1 cellular context compared by ENCODE assay signal in genomic region chr10:119659951-119660350, GRCh38.
A peak's percentile ranks its signal among the peaks of the same experiment; 100 is the strongest.
TF ChIP-seq lines count a peak whose summit lies in the region.

No MANE protein-coding gene starts in this region.

TF ChIP-seq in HepG2, 621 proteins besides CTCF, POLR2A, EP300 and RAD21 (continues in another document):
- TF ChIP-seq CENPT (CRISPR knock-in tag; IDR thresholded peaks at IDR 0.05; ENCODE audit: low read depth) (no peak), ZSCAN5A (CRISPR knock-in tag; IDR thresholded peaks at IDR 0.05; ENCODE audit: borderline replicate concordance) (no peak), JARID2 (CRISPR knock-in tag; IDR thresholded peaks at IDR 0.05; ENCODE audit: insufficient replicate concordance) (no peak), LCORL (IDR thresholded peaks at IDR 0.05) (no peak), LCORL (CRISPR knock-in tag; IDR thresholded peaks at IDR 0.05) (no peak), NR2F2 (IDR thresholded peaks at IDR 0.05; ENCODE audit: borderline replicate concordance, low read depth) (no peak), TEAD3 (CRISPR knock-in tag; optimal IDR thresholded peaks at IDR 0.05; ENCODE audit: borderline replicate concordance) (no peak), ZFP36L2 (CRISPR knock-in tag; IDR thresholded peaks at IDR 0.05) (no peak), ZNF274 (CRISPR knock-in tag; IDR thresholded peaks at IDR 0.05) (no peak), E2F1 (CRISPR knock-in tag; IDR thresholded peaks at IDR 0.05) (no peak), ZNF138 (CRISPR knock-in tag; IDR thresholded peaks at IDR 0.05; ENCODE audit: low read depth) (no peak), FOXA1 (IDR thresholded peaks at IDR 0.05) (no peak), FOXA1 (CRISPR knock-in tag; IDR thresholded peaks at IDR 0.05) (no peak), ZNF225 (CRISPR knock-in tag; IDR thresholded peaks at IDR 0.05) (no peak), MAFF (IDR thresholded peaks at IDR 0.05; ENCODE audit: low read depth, low read length) (peak; percentile 41; the same call in 1 of the 2 replicates), NRL (CRISPR knock-in tag; IDR thresholded peaks at IDR 0.05; ENCODE audit: borderline replicate concordance) (no peak), ZNF460 (CRISPR knock-in tag; IDR thresholded peaks at IDR 0.05; ENCODE audit: borderline replicate concordance) (no peak), TBP (CRISPR knock-in tag; IDR thresholded peaks at IDR 0.05) (no peak), MAFK (conservative IDR thresholded peaks at IDR 0.05 in 1 of 2, IDR thresholded peaks at IDR 0.05 in 1 of 2; ENCODE audit: low read length in 2 of 2) (peak; percentile 19 to 44; a peak in 3 of 4 replicates), REST (IDR thresholded peaks at IDR 0.05; ENCODE audit: borderline replicate concordance in 1 of 2, low read depth in 1 of 2, low read length in 2 of 2) (no peak), NKX3-1 (CRISPR knock-in tag; IDR thresholded peaks at IDR 0.05) (no peak)
- TF ChIP-seq, protein P1, sequence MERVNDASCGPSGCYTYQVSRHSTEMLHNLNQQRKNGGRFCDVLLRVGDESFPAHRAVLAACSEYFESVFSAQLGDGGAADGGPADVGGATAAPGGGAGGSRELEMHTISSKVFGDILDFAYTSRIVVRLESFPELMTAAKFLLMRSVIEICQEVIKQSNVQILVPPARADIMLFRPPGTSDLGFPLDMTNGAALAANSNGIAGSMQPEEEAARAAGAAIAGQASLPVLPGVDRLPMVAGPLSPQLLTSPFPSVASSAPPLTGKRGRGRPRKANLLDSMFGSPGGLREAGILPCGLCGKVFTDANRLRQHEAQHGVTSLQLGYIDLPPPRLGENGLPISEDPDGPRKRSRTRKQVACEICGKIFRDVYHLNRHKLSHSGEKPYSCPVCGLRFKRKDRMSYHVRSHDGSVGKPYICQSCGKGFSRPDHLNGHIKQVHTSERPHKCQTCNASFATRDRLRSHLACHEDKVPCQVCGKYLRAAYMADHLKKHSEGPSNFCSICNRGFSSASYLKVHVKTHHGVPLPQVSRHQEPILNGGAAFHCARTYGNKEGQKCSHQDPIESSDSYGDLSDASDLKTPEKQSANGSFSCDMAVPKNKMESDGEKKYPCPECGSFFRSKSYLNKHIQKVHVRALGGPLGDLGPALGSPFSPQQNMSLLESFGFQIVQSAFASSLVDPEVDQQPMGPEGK (CRISPR knock-in tag; IDR thresholded peaks at IDR 0.05) = 0 out of 2 replicates have a peak, but pooled peaks have one; percentile 26
- TF ChIP-seq, protein P2, sequence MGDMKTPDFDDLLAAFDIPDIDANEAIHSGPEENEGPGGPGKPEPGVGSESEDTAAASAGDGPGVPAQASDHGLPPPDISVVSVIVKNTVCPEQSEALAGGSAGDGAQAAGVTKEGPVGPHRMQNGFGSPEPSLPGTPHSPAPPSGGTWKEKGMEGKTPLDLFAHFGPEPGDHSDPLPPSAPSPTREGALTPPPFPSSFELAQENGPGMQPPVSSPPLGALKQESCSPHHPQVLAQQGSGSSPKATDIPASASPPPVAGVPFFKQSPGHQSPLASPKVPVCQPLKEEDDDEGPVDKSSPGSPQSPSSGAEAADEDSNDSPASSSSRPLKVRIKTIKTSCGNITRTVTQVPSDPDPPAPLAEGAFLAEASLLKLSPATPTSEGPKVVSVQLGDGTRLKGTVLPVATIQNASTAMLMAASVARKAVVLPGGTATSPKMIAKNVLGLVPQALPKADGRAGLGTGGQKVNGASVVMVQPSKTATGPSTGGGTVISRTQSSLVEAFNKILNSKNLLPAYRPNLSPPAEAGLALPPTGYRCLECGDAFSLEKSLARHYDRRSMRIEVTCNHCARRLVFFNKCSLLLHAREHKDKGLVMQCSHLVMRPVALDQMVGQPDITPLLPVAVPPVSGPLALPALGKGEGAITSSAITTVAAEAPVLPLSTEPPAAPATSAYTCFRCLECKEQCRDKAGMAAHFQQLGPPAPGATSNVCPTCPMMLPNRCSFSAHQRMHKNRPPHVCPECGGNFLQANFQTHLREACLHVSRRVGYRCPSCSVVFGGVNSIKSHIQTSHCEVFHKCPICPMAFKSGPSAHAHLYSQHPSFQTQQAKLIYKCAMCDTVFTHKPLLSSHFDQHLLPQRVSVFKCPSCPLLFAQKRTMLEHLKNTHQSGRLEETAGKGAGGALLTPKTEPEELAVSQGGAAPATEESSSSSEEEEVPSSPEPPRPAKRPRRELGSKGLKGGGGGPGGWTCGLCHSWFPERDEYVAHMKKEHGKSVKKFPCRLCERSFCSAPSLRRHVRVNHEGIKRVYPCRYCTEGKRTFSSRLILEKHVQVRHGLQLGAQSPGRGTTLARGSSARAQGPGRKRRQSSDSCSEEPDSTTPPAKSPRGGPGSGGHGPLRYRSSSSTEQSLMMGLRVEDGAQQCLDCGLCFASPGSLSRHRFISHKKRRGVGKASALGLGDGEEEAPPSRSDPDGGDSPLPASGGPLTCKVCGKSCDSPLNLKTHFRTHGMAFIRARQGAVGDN (CRISPR knock-in tag; IDR thresholded peaks at IDR 0.05) = peak; percentile 55
- TF ChIP-seq, protein P3, sequence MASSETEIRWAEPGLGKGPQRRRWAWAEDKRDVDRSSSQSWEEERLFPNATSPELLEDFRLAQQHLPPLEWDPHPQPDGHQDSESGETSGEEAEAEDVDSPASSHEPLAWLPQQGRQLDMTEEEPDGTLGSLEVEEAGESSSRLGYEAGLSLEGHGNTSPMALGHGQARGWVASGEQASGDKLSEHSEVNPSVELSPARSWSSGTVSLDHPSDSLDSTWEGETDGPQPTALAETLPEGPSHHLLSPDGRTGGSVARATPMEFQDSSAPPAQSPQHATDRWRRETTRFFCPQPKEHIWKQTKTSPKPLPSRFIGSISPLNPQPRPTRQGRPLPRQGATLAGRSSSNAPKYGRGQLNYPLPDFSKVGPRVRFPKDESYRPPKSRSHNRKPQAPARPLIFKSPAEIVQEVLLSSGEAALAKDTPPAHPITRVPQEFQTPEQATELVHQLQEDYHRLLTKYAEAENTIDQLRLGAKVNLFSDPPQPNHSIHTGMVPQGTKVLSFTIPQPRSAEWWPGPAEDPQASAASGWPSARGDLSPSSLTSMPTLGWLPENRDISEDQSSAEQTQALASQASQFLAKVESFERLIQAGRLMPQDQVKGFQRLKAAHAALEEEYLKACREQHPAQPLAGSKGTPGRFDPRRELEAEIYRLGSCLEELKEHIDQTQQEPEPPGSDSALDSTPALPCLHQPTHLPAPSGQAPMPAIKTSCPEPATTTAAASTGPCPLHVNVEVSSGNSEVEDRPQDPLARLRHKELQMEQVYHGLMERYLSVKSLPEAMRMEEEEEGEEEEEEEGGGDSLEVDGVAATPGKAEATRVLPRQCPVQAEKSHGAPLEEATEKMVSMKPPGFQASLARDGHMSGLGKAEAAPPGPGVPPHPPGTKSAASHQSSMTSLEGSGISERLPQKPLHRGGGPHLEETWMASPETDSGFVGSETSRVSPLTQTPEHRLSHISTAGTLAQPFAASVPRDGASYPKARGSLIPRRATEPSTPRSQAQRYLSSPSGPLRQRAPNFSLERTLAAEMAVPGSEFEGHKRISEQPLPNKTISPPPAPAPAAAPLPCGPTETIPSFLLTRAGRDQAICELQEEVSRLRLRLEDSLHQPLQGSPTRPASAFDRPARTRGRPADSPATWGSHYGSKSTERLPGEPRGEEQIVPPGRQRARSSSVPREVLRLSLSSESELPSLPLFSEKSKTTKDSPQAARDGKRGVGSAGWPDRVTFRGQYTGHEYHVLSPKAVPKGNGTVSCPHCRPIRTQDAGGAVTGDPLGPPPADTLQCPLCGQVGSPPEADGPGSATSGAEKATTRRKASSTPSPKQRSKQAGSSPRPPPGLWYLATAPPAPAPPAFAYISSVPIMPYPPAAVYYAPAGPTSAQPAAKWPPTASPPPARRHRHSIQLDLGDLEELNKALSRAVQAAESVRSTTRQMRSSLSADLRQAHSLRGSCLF (CRISPR knock-in tag; IDR thresholded peaks at IDR 0.05; ENCODE audit: borderline replicate concordance) = no peak
- TF ChIP-seq, protein P4, sequence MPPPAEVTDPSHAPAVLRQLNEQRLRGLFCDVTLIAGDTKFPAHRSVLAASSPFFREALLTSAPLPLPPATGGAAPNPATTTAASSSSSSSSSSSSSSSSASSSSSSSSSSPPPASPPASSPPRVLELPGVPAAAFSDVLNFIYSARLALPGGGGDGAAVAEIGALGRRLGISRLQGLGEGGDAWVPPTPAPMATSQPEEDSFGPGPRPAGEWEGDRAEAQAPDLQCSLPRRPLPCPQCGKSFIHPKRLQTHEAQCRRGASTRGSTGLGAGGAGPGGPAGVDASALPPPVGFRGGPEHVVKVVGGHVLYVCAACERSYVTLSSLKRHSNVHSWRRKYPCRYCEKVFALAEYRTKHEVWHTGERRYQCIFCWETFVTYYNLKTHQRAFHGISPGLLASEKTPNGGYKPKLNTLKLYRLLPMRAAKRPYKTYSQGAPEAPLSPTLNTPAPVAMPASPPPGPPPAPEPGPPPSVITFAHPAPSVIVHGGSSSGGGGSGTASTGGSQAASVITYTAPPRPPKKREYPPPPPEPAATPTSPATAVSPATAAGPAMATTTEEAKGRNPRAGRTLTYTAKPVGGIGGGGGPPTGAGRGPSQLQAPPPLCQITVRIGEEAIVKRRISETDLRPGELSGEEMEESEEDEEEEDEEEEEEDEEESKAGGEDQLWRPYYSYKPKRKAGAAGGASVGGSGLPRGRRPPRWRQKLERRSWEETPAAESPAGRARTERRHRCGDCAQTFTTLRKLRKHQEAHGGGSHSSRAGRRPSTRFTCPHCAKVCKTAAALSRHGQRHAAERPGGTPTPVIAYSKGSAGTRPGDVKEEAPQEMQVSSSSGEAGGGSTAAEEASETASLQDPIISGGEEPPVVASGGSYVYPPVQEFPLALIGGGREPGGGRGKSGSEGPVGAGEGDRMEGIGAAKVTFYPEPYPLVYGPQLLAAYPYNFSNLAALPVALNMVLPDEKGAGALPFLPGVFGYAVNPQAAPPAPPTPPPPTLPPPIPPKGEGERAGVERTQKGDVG (CRISPR knock-in tag; IDR thresholded peaks at IDR 0.05; ENCODE audit: borderline replicate concordance) = no peak
